In the genomic region with DNA sequence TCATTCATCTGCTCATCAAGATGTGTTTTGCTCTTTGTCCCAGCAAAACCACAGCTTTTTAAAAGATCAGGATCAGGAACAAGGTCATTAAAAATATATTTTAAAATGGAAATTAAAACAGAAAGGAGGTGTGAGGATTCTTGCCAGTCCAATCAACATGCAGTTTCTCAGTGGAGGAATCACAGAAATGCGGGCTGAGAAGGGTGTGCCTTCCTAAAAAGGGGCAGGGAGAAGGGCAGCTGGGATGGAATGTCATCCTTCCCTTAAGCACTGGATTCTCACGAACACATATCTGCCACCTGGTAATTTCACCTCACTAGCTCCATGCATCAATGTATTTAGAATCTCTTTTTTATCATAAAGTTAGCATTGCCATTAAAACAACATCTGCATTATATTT, we compare ENCODE assay signal across 29 cellular contexts. TPM values are rescaled to one million over a fixed set of nuclear protein-coding genes. Genes with fewer than 3 reads are reported as not detected.
"Had no signal": no experiment of that assay in that cellular context is flagged by ENCODE, and none has a peak within 500 bp of the region (broad histone marks: within the 10 kb centered on the region; RNA-seq: fewer than 3 reads in every experiment).

No MANE protein-coding gene starts in this region.

- H3K9me3 Mint-ChIP-seq: activated CD4-positive, alpha-beta T cell treated with anti-CD3 and anti-CD28 coated beads, Interleukin-2, amount 10 ng/mL, durations not matched to agents 7 days and 5 days; activated CD8-positive, alpha-beta T cell treated with anti-CD3 and anti-CD28 coated beads for 36 hours; activated naive CD4-positive, alpha-beta T cell treated with anti-CD3 and anti-CD28 coated beads, Interleukin-2, amount 10 ng/mL, durations not matched to agents 7 days and 5 days; endodermal cell; memory B cell; naive B cell; neural crest cell; stimulated activated naive B cell treated with anti-CD40 and anti-IgM and Interleukin-4, amounts not matched to agents 10 μg/mL and 1 μg/mL and 100 μg/mL, for 72 hours; T-cell; T-helper 2 cell treated with Interferon-gamma antibody and Interleukin-4, amounts not matched to agents 5 μg/mL and 100 μg/mL, for 36 hours had no signal

- ATAC-seq: activated CD8-positive, alpha-beta memory T cell treated with anti-CD3 and anti-CD28 coated beads, Interleukin-2, amount 10 ng/mL, durations not matched to agents 7 days and 5 days; activated CD8-positive, alpha-beta T cell treated with anti-CD3 and anti-CD28 coated beads for 36 hours; left cardiac atrium; right lobe of liver; stimulated activated naive B cell treated with anti-CD40 and anti-IgM and Interleukin-4, amounts not matched to agents 10 μg/mL and 1 μg/mL and 100 μg/mL, for 72 hours; T-cell had no signal

- H3K4me3 ChIP-seq: coronary artery, hepatocyte, right lobe of liver, smooth muscle cell, testis, upper lobe of left lung had no signal

- H3K36me3 Mint-ChIP-seq: activated CD8-positive, alpha-beta memory T cell treated with anti-CD3 and anti-CD28 coated beads, Interleukin-2, amount 10 ng/mL, durations not matched to agents 7 days and 5 days; activated naive CD4-positive, alpha-beta T cell treated with anti-CD3 and anti-CD28 coated beads, Interleukin-2, amount 10 ng/mL, durations not matched to agents 7 days and 5 days; memory B cell; naive B cell; stimulated activated naive B cell treated with anti-CD40 and anti-IgM and Interleukin-4, amounts not matched to agents 10 μg/mL and 1 μg/mL and 100 μg/mL, for 72 hours; T-cell had no signal

- H3K27ac Mint-ChIP-seq: activated CD4-positive, alpha-beta T cell treated with anti-CD3 and anti-CD28 coated beads, Interleukin-2, amount 10 ng/mL, durations not matched to agents 7 days and 5 days; activated CD8-positive, alpha-beta memory T cell treated with anti-CD3 and anti-CD28 coated beads, Interleukin-2, amount 10 ng/mL, durations not matched to agents 7 days and 5 days; activated CD8-positive, alpha-beta T cell treated with anti-CD3 and anti-CD28 coated beads for 36 hours; activated naive CD4-positive, alpha-beta T cell treated with anti-CD3 and anti-CD28 coated beads, Interleukin-2, amount 10 ng/mL, durations not matched to agents 7 days and 5 days; endodermal cell; memory B cell; naive B cell; stimulated activated naive B cell treated with anti-CD40 and anti-IgM and Interleukin-4, amounts not matched to agents 10 μg/mL and 1 μg/mL and 100 μg/mL, for 72 hours; T-cell; T-helper 2 cell treated with Interferon-gamma antibody and Interleukin-4, amounts not matched to agents 5 μg/mL and 100 μg/mL, for 36 hours had no signal

- H3K4me1 ChIP-seq: right lobe of liver, testis had no signal

- H3K27ac ChIP-seq: epithelial cell of prostate, hepatocyte, right lobe of liver, testis, VCaP had no signal

- H3K4me1 Mint-ChIP-seq: activated CD4-positive, alpha-beta T cell treated with anti-CD3 and anti-CD28 coated beads, Interleukin-2, amount 10 ng/mL, durations not matched to agents 7 days and 5 days; activated CD8-positive, alpha-beta memory T cell treated with anti-CD3 and anti-CD28 coated beads, Interleukin-2, amount 10 ng/mL, durations not matched to agents 7 days and 5 days; activated naive CD4-positive, alpha-beta T cell treated with anti-CD3 and anti-CD28 coated beads, Interleukin-2, amount 10 ng/mL, durations not matched to agents 7 days and 5 days; endodermal cell; memory B cell; naive B cell; neural crest cell; stimulated activated naive B cell treated with anti-CD40 and anti-IgM and Interleukin-4, amounts not matched to agents 10 μg/mL and 1 μg/mL and 100 μg/mL, for 72 hours; T-cell had no signal

- H3K27me3 ChIP-seq: hepatocyte, right lobe of liver, testis, upper lobe of left lung had no signal

- H3K4me3 Mint-ChIP-seq: activated CD4-positive, alpha-beta T cell treated with anti-CD3 and anti-CD28 coated beads, Interleukin-2, amount 10 ng/mL, durations not matched to agents 7 days and 5 days; activated CD8-positive, alpha-beta memory T cell treated with anti-CD3 and anti-CD28 coated beads, Interleukin-2, amount 10 ng/mL, durations not matched to agents 7 days and 5 days; activated CD8-positive, alpha-beta T cell treated with anti-CD3 and anti-CD28 coated beads for 36 hours; activated naive CD4-positive, alpha-beta T cell treated with anti-CD3 and anti-CD28 coated beads, Interleukin-2, amount 10 ng/mL, durations not matched to agents 7 days and 5 days; endodermal cell; memory B cell; naive B cell; neural crest cell; stimulated activated naive B cell treated with anti-CD40 and anti-IgM and Interleukin-4, amounts not matched to agents 10 μg/mL and 1 μg/mL and 100 μg/mL, for 72 hours; T-cell; T-helper 2 cell treated with Interferon-gamma antibody and Interleukin-4, amounts not matched to agents 5 μg/mL and 100 μg/mL, for 36 hours had no signal

- H3K27me3 Mint-ChIP-seq: activated naive CD4-positive, alpha-beta T cell treated with anti-CD3 and anti-CD28 coated beads, Interleukin-2, amount 10 ng/mL, durations not matched to agents 7 days and 5 days; naive B cell; stimulated activated naive B cell treated with anti-CD40 and anti-IgM and Interleukin-4, amounts not matched to agents 10 μg/mL and 1 μg/mL and 100 μg/mL, for 72 hours had no signal

- H3K9me3 ChIP-seq: right lobe of liver, testis, upper lobe of left lung had no signal

- DNase-seq: activated CD4-positive, alpha-beta T cell treated with anti-CD3 and anti-CD28 coated beads, Interleukin-2, amount 10 ng/mL, durations not matched to agents 7 days and 5 days; activated CD4-positive, CD25-positive, alpha-beta regulatory T cell treated with anti-CD3 and anti-CD28 coated beads, Interleukin-2, amount 50 U/mL, for 72 hours; activated CD8-positive, alpha-beta memory T cell treated with anti-CD3 and anti-CD28 coated beads, Interleukin-2, amount 10 ng/mL, durations not matched to agents 7 days and 5 days; activated CD8-positive, alpha-beta T cell treated with anti-CD3 and anti-CD28 coated beads for 36 hours; activated effector memory CD4-positive, alpha-beta T cell treated with anti-CD3 and anti-CD28 coated beads, Interleukin-2, amount 50 U/mL, for 16 hours; activated naive CD4-positive, alpha-beta T cell treated with anti-CD3 and anti-CD28 coated beads, Interleukin-2, amount 10 ng/mL, durations not matched to agents 7 days and 5 days; activated T-cell treated with anti-CD3 and anti-CD28 coated beads for 4 hours; amygdala; endodermal cell; foreskin fibroblast; left cardiac atrium; naive B cell; occipital lobe; posterior cingulate gyrus; right lobe of liver; stimulated activated CD4-positive, alpha-beta T cell treated with anti-CD3 and anti-CD28 coated beads, Interleukin-2, amount 100 ng/mL, for 48 hours; stimulated activated CD8-positive, alpha-beta memory T cell treated with anti-CD3 and anti-CD28 coated beads, Interleukin-4, amount 100 ng/mL, for 48 hours; stimulated activated naive B cell treated with anti-CD40 and anti-IgM and Interleukin-4, amounts not matched to agents 10 μg/mL and 1 μg/mL and 100 μg/mL, for 72 hours; T-cell; testis; upper lobe of left lung had no signal

- H3K36me3 ChIP-seq: right lobe of liver, upper lobe of left lung had no signal

RNA-seq across cellular contexts. Expression of a gene that starts 21.4 kb away (rescaled TPM):
- total RNA-seq: activated CD4-positive, alpha-beta T cell treated with anti-CD3 and anti-CD28 coated beads, Interleukin-2, amount 10 ng/mL, durations not matched to agents 7 days and 5 days; activated CD8-positive, alpha-beta T cell treated with anti-CD3 and anti-CD28 coated beads for 36 hours; neural crest cell had no signal
